Comparison of ENCODE assay signal across 10 cellular contexts in genomic region chr1:31930827-31931226, GRCh38. TPM values are rescaled to one million over a fixed set of nuclear protein-coding genes. Genes with fewer than 3 reads are reported as not detected.
DNase-seq lines count a peak whose midpoint lies in the region; ATAC-seq and TF ChIP-seq lines count a peak whose summit lies in the region.
"Had no signal": no experiment of that assay in that cellular context is flagged by ENCODE, and none has a peak within 500 bp of the region (broad histone marks: within the 10 kb centered on the region; RNA-seq: fewer than 3 reads in every experiment).

No MANE protein-coding gene starts in this region.

- H3K4me1 ChIP-seq in esophagus squamous epithelium = peaks cover 26 to 99% (median 62%) of the 10 kb centered on the region in 3 donors

- DNase-seq in activated T-cell treated with anti-CD3 and anti-CD28 coated beads, Interleukin-2, amount 50 U/mL, for 4 hours = no peak
- no peak for DNase-seq in activated T-cell treated with anti-CD3 and anti-CD28 coated beads, Interleukin-2, amount 50 U/mL, for 1 hour
- DNase-seq in esophagus squamous epithelium (lab: John Stamatoyannopoulos, UW) (no peak), superior temporal gyrus (ENCODE audit: extremely low spot score) (peak; percentile 50), AG08395 (ENCODE audit: low spot score) (no peak)
- DNase-seq: BE2C, NCI-H1105 treated with DMSO at 0.1 percent for 48 hours had no signal

- peak overlapping the region; percentile 63 for H3K27ac ChIP-seq in VCaP
- H3K27ac ChIP-seq in esophagus squamous epithelium = peak overlapping the region in 3 of 4 donors; percentile 8 to 96 (median 23)

- TF ChIP-seq CTCF in VCaP (conservative IDR thresholded peaks at IDR 0.05) (no peak), esophagus squamous epithelium (IDR thresholded peaks at IDR 0.05) (no peak)

- peak overlapping the region; percentile 58 for H3K4me3 Mint-ChIP-seq in activated T-cell treated with anti-CD3 and anti-CD28 coated beads, Interleukin-2, amount 50 U/mL, for 4 hours

- no peaks in the 10 kb centered on the region for H3K27me3 Mint-ChIP-seq in activated T-cell treated with anti-CD3 and anti-CD28 coated beads, Interleukin-2, amount 50 U/mL, for 4 hours (ENCODE audit: low read depth)

- H3K36me3 ChIP-seq in esophagus squamous epithelium = no peaks in the 10 kb centered on the region
- H3K36me3 ChIP-seq: BE2C had no signal

- no peak for ATAC-seq in activated T-cell treated with anti-CD3 and anti-CD28 coated beads, Interleukin-2, amount 50 U/mL, for 4 hours
- ATAC-seq in GM21360 (IDR thresholded peaks at IDR 0.05; ENCODE audit: unreplicated experiment) (no peak), HG02970 (IDR thresholded peaks at IDR 0.05; ENCODE audit: low FRiP score, unreplicated experiment) (no peak)

- WGBS in esophagus squamous epithelium, 2 donors = 55 to 57% methylated on average over 4 of the region's 4 CpGs

- H3K4me1 Mint-ChIP-seq in activated T-cell treated with anti-CD3 and anti-CD28 coated beads, Interleukin-2, amount 50 U/mL, for 4 hours (ENCODE audit: low read depth) = peaks cover 90% of the 10 kb centered on the region

- no peak for TF ChIP-seq POLR2A in esophagus squamous epithelium (IDR thresholded peaks at IDR 0.05)

- no peak overlapping the region for H3K4me3 ChIP-seq in esophagus squamous epithelium

- no peaks in the 10 kb centered on the region for H3K27me3 ChIP-seq in esophagus squamous epithelium
- H3K27me3 ChIP-seq: BE2C had no signal

- intact Hi-C loops in esophagus squamous epithelium (cut with DNase I) = no loop called here

- H3K9me3 ChIP-seq in esophagus squamous epithelium = no peaks in the 10 kb centered on the region
- H3K9me3 ChIP-seq: BE2C had no signal

- H3K36me3 Mint-ChIP-seq in activated T-cell treated with anti-CD3 and anti-CD28 coated beads, Interleukin-2, amount 50 U/mL, for 4 hours (ENCODE audit: insufficient read depth) = peaks cover 19% of the 10 kb centered on the region

- H3K9me3 Mint-ChIP-seq in activated T-cell treated with anti-CD3 and anti-CD28 coated beads, Interleukin-2, amount 50 U/mL, for 4 hours = no peaks in the 10 kb centered on the region

RNA-seq across cellular contexts. Expression of gene PTP4A2, which starts 7.3 kb away (rescaled TPM):
- 100 to 1,000 TPM; 294 to 337 (median 297) TPM for total RNA-seq in activated T-cell treated with anti-CD3 and anti-CD28 coated beads, Interleukin-2, amount 50 U/mL, for 4 hours
- 100 to 1,000 TPM in 3 of 4 donors, 10 to 100 TPM in 1; 71.4 to 122 (median 108) TPM for total RNA-seq in esophagus squamous epithelium
